15 cellular contexts compared by ENCODE assay signal in genomic region chr3:126085276-126085675, GRCh38. TPM values are rescaled to one million over a fixed set of nuclear protein-coding genes. Genes with fewer than 3 reads are reported as not detected.
A peak's percentile ranks its signal among the peaks of the same experiment; 100 is the strongest.
DNase-seq lines count a peak whose midpoint lies in the region; ATAC-seq and TF ChIP-seq lines count a peak whose summit lies in the region.
"Had no signal": no experiment of that assay in that cellular context is flagged by ENCODE, and none has a peak within 500 bp of the region (broad histone marks: within the 10 kb centered on the region; RNA-seq: fewer than 3 reads in every experiment).

No MANE protein-coding gene starts in this region.

- peak overlapping the region; percentile 56 for H3K27ac Mint-ChIP-seq in activated naive CD4-positive, alpha-beta T cell treated with anti-CD3 and anti-CD28 coated beads, Interleukin-2, amount 50 U/mL, for 24 hours
- peak overlapping the region; percentile 85 for H3K27ac Mint-ChIP-seq in activated naive CD8-positive, alpha-beta T cell
- peak overlapping the region; percentile 42 for H3K27ac Mint-ChIP-seq in memory B cell
- H3K27ac Mint-ChIP-seq in type B pancreatic cell = peak overlapping the region; percentile 77

- no peaks in the 10 kb centered on the region for H3K27me3 Mint-ChIP-seq in activated naive CD4-positive, alpha-beta T cell treated with anti-CD3 and anti-CD28 coated beads, Interleukin-2, amount 50 U/mL, for 24 hours
- no peaks in the 10 kb centered on the region for H3K27me3 Mint-ChIP-seq in activated naive CD8-positive, alpha-beta T cell
- H3K27me3 Mint-ChIP-seq in memory B cell = no peaks in the 10 kb centered on the region
- no peaks in the 10 kb centered on the region for H3K27me3 Mint-ChIP-seq in type B pancreatic cell

- DNase-seq in activated naive CD4-positive, alpha-beta T cell treated with Interleukin-2 at 50 U/mL for 16 hours = no peak
- DNase-seq in memory B cell (ENCODE audit: low spot score in 2 of 2) (no peak), type B pancreatic cell (ENCODE audit: extremely low spot score, unreplicated experiment) (no peak), kidney glomerular epithelial cell (lab: John Stamatoyannopoulos, UW) (no peak), GOT3 (lab: John Stamatoyannopoulos, UW) (no peak), NCI-H187 (lab: John Stamatoyannopoulos, UW) (no peak)
- DNase-seq: activated CD4-positive, alpha-beta T cell treated with anti-CD3 and anti-CD28 coated beads, Interleukin-2, amount 50 U/mL, for 1 hour; cortex of kidney; DMS79; NCI-H1048; NCI-H226; pancreas; uterus had no signal

- TF ChIP-seq CTCF in type B pancreatic cell (conservative IDR thresholded peaks at IDR 0.05) = no peak

- no peaks in the 10 kb centered on the region for H3K9me3 Mint-ChIP-seq in activated naive CD4-positive, alpha-beta T cell treated with anti-CD3 and anti-CD28 coated beads, Interleukin-2, amount 50 U/mL, for 24 hours
- H3K9me3 Mint-ChIP-seq in activated naive CD8-positive, alpha-beta T cell (ENCODE audit: low read depth) = no peaks in the 10 kb centered on the region
- H3K9me3 Mint-ChIP-seq in memory B cell (peaks cover 5% of the 10 kb centered on the region), type B pancreatic cell (peaks cover 4% of the 10 kb centered on the region)

- no peak for ATAC-seq in memory B cell (ENCODE audit: low read depth)
- ATAC-seq: pancreas had no signal

- peak overlapping the region; percentile 83 for H3K4me3 Mint-ChIP-seq in activated naive CD4-positive, alpha-beta T cell treated with anti-CD3 and anti-CD28 coated beads, Interleukin-2, amount 50 U/mL, for 24 hours
- H3K4me3 Mint-ChIP-seq in activated naive CD8-positive, alpha-beta T cell = peak overlapping the region; percentile 86
- H3K4me3 Mint-ChIP-seq in memory B cell (peak overlapping the region; percentile 82), type B pancreatic cell (peak overlapping the region; percentile 88)

- no peaks in the 10 kb centered on the region for H3K36me3 Mint-ChIP-seq in activated naive CD4-positive, alpha-beta T cell treated with anti-CD3 and anti-CD28 coated beads, Interleukin-2, amount 50 U/mL, for 24 hours
- H3K36me3 Mint-ChIP-seq in activated naive CD8-positive, alpha-beta T cell = peaks cover 2% of the 10 kb centered on the region
- H3K36me3 Mint-ChIP-seq in memory B cell (no peaks in the 10 kb centered on the region), type B pancreatic cell (peaks cover 4% of the 10 kb centered on the region)

- H3K4me1 Mint-ChIP-seq in activated naive CD4-positive, alpha-beta T cell treated with anti-CD3 and anti-CD28 coated beads, Interleukin-2, amount 50 U/mL, for 24 hours = peaks cover 20% of the 10 kb centered on the region
- H3K4me1 Mint-ChIP-seq in activated naive CD8-positive, alpha-beta T cell (ENCODE audit: low read depth) = peaks cover 22% of the 10 kb centered on the region
- peaks cover 5% of the 10 kb centered on the region for H3K4me1 Mint-ChIP-seq in memory B cell
- peaks cover 4% of the 10 kb centered on the region for H3K4me1 Mint-ChIP-seq in type B pancreatic cell (ENCODE audit: unreplicated experiment)

RNA-seq across cellular contexts. Expression of gene SLC41A3, which starts 1.4 kb away (rescaled TPM):
- total RNA-seq in type B pancreatic cell (ENCODE audit: low replicate concordance) = 53.6 and 56.4 TPM in 2 replicates
